In genomic region chr7:40506158-40506557, GRCh38 we compare ENCODE assay signal across 30 cellular contexts.
"Had no signal": no experiment of that assay in that cellular context is flagged by ENCODE, and none has a peak within 500 bp of the region (broad histone marks: within the 10 kb centered on the region; RNA-seq: fewer than 3 reads in every experiment).

No MANE protein-coding gene starts in this region.

- H3K4me1 ChIP-seq: breast epithelium, esophagus squamous epithelium, gastrocnemius medialis, uterus had no signal

- H3K9me3 ChIP-seq: gastrocnemius medialis, neutrophil, uterus had no signal

- DNase-seq: activated CD4-positive, alpha-beta memory T cell treated with anti-CD3 and anti-CD28 coated beads, Interleukin-2, amount 10 ng/mL, durations not matched to agents 7 days and 5 days; activated CD4-positive, alpha-beta T cell treated with anti-CD3 and anti-CD28 coated beads for 1 hour; activated CD4-positive, alpha-beta T cell treated with anti-CD3 and anti-CD28 coated beads, Interleukin-2, amount 10 ng/mL, durations not matched to agents 7 days and 5 days; activated CD8-positive, alpha-beta memory T cell treated with anti-CD3 and anti-CD28 coated beads, Interleukin-2, amount 50 U/mL, for 48 hours; activated gamma-delta T cell; activated naive CD4-positive, alpha-beta T cell treated with anti-CD3 and anti-CD28 coated beads, Interleukin-2, amount 10 ng/mL, durations not matched to agents 7 days and 5 days; activated T-cell treated with anti-CD3 and anti-CD28 coated beads, Interleukin-2, amount 50 U/mL, for 24 hours; amygdala; central memory CD4-positive, alpha-beta T cell; dermis blood vessel endothelial cell; effector CD4-positive, alpha-beta T cell; esophagus squamous epithelium; gastrocnemius medialis; left cardiac atrium; mammary epithelial cell; naive B cell; nephron progenitor cell; stimulated activated CD4-positive, alpha-beta T cell treated with anti-CD3 and anti-CD28 coated beads, Interleukin-1b, Interleukin-23, amount 100 ng/mL, for 48 hours; stimulated activated CD4-positive, alpha-beta T cell treated with anti-CD3 and anti-CD28 coated beads, Interleukin-4, amount 100 ng/mL, for 4 hours; stimulated activated CD8-positive, alpha-beta memory T cell treated with anti-CD3 and anti-CD28 coated beads, Interleukin-4, amount 100 ng/mL, for 48 hours; stimulated activated naive CD8-positive, alpha-beta T cell treated with anti-CD3 and anti-CD28 coated beads, Interleukin-15, amount 100 ng/mL, for 72 hours; substantia nigra; T1000; uterus had no signal

- H3K36me3 ChIP-seq: breast epithelium, esophagus squamous epithelium, gastrocnemius medialis, neutrophil, uterus had no signal

- H3K27me3 ChIP-seq: breast epithelium, esophagus squamous epithelium, gastrocnemius medialis, hepatocyte, neutrophil, uterus had no signal

- ATAC-seq: gastrocnemius medialis; left cardiac atrium; stimulated activated memory B cell treated with anti-CD40 and anti-IgM and Interleukin-4, amounts not matched to agents 10 μg/mL and 1 μg/mL and 100 μg/mL, for 72 hours; stimulated activated naive CD8-positive, alpha-beta T cell treated with anti-CD3 and anti-CD28 coated beads, Interleukin-15, amount 100 ng/mL, for 72 hours had no signal

- H3K27ac ChIP-seq: breast epithelium, epithelial cell of prostate, esophagus squamous epithelium, gastrocnemius medialis, hepatocyte, neutrophil, uterus had no signal

- H3K4me3 ChIP-seq: breast epithelium, esophagus squamous epithelium, gastrocnemius medialis, hepatocyte, smooth muscle cell, uterus had no signal
